In the genomic region with DNA sequence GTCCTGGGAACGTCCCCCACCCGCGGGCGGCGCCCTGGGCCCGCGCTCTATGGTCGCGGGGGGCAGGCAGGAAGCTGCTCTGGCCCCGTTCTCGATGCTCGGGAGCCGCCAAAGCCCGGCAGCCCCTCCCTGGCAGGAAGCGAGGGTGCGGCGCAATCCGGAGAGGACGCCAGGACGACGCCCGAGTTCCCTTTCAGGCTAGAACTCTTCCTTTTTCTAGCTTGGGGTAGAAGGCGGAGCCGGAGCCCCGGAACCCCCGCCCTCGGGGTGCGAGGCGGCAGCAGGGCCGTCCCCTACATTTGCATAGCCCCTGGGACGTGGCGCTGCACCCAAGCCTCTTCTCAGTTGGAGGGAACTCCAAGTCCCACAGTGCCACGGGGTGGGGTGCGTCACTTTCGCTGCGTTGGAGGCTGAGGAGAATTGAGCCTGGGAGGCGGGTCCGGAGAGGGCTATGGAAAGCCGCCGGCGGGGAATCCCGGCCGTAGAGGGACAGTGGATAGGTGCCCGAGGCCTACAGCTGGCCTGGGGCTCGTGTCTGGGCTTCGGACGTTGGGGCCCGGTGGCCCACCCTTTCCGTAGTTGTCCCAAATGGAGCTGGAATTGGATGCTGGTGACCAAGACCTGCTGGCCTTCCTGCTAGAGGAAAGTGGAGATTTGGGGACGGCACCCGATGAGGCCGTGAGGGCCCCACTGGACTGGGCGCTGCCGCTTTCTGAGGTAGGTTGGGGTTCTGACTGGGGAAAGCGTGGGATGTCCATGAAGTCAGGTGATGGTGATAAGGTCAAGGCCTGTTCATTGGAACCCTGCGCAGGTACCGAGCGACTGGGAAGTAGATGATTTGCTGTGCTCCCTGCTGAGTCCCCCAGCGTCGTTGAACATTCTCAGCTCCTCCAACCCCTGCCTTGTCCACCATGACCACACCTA, we compare ENCODE assay signal across 1 cellular context.
TF ChIP-seq lines count a peak whose summit lies in the region.

A gene with protein sequence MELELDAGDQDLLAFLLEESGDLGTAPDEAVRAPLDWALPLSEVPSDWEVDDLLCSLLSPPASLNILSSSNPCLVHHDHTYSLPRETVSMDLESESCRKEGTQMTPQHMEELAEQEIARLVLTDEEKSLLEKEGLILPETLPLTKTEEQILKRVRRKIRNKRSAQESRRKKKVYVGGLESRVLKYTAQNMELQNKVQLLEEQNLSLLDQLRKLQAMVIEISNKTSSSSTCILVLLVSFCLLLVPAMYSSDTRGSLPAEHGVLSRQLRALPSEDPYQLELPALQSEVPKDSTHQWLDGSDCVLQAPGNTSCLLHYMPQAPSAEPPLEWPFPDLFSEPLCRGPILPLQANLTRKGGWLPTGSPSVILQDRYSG (plus strand): TSS at position 482 of the 924 bp plus-strand sequence. CDS start 107 bp downstream, at position 589.
A gene with protein sequence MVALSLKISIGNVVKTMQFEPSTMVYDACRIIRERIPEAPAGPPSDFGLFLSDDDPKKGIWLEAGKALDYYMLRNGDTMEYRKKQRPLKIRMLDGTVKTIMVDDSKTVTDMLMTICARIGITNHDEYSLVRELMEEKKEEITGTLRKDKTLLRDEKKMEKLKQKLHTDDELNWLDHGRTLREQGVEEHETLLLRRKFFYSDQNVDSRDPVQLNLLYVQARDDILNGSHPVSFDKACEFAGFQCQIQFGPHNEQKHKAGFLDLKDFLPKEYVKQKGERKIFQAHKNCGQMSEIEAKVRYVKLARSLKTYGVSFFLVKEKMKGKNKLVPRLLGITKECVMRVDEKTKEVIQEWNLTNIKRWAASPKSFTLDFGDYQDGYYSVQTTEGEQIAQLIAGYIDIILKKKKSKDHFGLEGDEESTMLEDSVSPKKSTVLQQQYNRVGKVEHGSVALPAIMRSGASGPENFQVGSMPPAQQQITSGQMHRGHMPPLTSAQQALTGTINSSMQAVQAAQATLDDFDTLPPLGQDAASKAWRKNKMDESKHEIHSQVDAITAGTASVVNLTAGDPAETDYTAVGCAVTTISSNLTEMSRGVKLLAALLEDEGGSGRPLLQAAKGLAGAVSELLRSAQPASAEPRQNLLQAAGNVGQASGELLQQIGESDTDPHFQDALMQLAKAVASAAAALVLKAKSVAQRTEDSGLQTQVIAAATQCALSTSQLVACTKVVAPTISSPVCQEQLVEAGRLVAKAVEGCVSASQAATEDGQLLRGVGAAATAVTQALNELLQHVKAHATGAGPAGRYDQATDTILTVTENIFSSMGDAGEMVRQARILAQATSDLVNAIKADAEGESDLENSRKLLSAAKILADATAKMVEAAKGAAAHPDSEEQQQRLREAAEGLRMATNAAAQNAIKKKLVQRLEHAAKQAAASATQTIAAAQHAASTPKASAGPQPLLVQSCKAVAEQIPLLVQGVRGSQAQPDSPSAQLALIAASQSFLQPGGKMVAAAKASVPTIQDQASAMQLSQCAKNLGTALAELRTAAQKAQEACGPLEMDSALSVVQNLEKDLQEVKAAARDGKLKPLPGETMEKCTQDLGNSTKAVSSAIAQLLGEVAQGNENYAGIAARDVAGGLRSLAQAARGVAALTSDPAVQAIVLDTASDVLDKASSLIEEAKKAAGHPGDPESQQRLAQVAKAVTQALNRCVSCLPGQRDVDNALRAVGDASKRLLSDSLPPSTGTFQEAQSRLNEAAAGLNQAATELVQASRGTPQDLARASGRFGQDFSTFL (N-terminal part only) (minus strand): TSS at position 11 of the 924 bp plus-strand sequence. CDS start 6,501 bp downstream, outside the sequence.

TF ChIP-seq in K562, 482 proteins besides CTCF, POLR2A, EP300 and RAD21 (continued from another document and continues in another):
- TF ChIP-seq, protein P1, sequence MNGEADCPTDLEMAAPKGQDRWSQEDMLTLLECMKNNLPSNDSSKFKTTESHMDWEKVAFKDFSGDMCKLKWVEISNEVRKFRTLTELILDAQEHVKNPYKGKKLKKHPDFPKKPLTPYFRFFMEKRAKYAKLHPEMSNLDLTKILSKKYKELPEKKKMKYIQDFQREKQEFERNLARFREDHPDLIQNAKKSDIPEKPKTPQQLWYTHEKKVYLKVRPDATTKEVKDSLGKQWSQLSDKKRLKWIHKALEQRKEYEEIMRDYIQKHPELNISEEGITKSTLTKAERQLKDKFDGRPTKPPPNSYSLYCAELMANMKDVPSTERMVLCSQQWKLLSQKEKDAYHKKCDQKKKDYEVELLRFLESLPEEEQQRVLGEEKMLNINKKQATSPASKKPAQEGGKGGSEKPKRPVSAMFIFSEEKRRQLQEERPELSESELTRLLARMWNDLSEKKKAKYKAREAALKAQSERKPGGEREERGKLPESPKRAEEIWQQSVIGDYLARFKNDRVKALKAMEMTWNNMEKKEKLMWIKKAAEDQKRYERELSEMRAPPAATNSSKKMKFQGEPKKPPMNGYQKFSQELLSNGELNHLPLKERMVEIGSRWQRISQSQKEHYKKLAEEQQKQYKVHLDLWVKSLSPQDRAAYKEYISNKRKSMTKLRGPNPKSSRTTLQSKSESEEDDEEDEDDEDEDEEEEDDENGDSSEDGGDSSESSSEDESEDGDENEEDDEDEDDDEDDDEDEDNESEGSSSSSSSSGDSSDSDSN (IDR thresholded peaks at IDR 0.05; ENCODE audit: borderline replicate concordance in 1 of 2, low read depth in 2 of 2, low read length in 2 of 2): peak in 1 of 2 experiments; percentile 64; a peak in 1 of 4 replicates
- TF ChIP-seq HDAC1 (IDR thresholded peaks at IDR 0.05) (peak in 1 of 2 experiments; percentile 16; a peak in 1 of 4 replicates), ZNF133 (CRISPR knock-in tag; IDR thresholded peaks at IDR 0.05) (no peak), HDAC6 (IDR thresholded peaks at IDR 0.05; ENCODE audit: low read depth, low read length) (no peak), SIX5 (IDR thresholded peaks at IDR 0.05; ENCODE audit: borderline replicate concordance in 1 of 2, insufficient read depth in 1 of 2, low read depth in 1 of 2, low read length in 2 of 2) (peak; percentile 64 to 66; a peak in 3 of 4 replicates), MTA2 (IDR thresholded peaks at IDR 0.05; ENCODE audit: low read depth) (no peak), YY1 (IDR thresholded peaks at IDR 0.05; ENCODE audit: borderline replicate concordance in 1 of 3, control insufficient read depth in 1 of 3, extremely low read depth in 1 of 3, insufficient read depth in 3 of 3, insufficient read length in 1 of 3, insufficient replicate concordance in 2 of 3, low read depth in 1 of 3, low read length in 2 of 3) (peak in 1 of 3 experiments; percentile 40), PHF20 (IDR thresholded peaks at IDR 0.05; ENCODE audit: partially characterized antibody) (peak; percentile 50), XRCC3 (IDR thresholded peaks at IDR 0.05) (no peak), ZNF76 (CRISPR knock-in tag; IDR thresholded peaks at IDR 0.05; ENCODE audit: borderline replicate concordance) (no peak), ZNF143 (CRISPR knock-in tag; IDR thresholded peaks at IDR 0.05) (peak; percentile 90), ZNF551 (CRISPR knock-in tag; IDR thresholded peaks at IDR 0.05) (no peak), SIN3B (IDR thresholded peaks at IDR 0.05; ENCODE audit: low read depth) (no peak), PURB (CRISPR knock-in tag; IDR thresholded peaks at IDR 0.05; ENCODE audit: low read depth) (no peak), ZNF79 (CRISPR knock-in tag; IDR thresholded peaks at IDR 0.05; ENCODE audit: low read depth) (no peak), TARDBP (IDR thresholded peaks at IDR 0.05) (no peak), NONO (IDR thresholded peaks at IDR 0.05; ENCODE audit: low read depth in 2 of 2, low read length in 1 of 2) (peak in 1 of 2 experiments; percentile 24; a peak in 1 of 4 replicates), SMAD4 (CRISPR knock-in tag; conservative IDR thresholded peaks at IDR 0.05) (peak; percentile 33; the same call in 1 of the 2 replicates), XRCC5 (IDR thresholded peaks at IDR 0.05; ENCODE audit: low read depth, low read length) (peak; percentile 35; the same call in 1 of the 2 replicates), ZNF212 (CRISPR knock-in tag; IDR thresholded peaks at IDR 0.05) (no peak), SP2 (IDR thresholded peaks at IDR 0.05; ENCODE audit: extremely low read depth, low read depth, low read length, poor library complexity, severe bottlenecking) (peak; percentile 97), BHLHE40 (IDR thresholded peaks at IDR 0.05; ENCODE audit: low read length) (0 out of 2 replicates have a peak, but pooled peaks have one; percentile 6), THRAP3 (IDR thresholded peaks at IDR 0.05; ENCODE audit: borderline replicate concordance) (no peak), SRF (CRISPR knock-in tag; IDR thresholded peaks at IDR 0.05) (peak in 1 of 2 experiments; percentile 74; a peak in 2 of 4 replicates), ZNF146 (CRISPR knock-in tag; IDR thresholded peaks at IDR 0.05; ENCODE audit: unreplicated experiment) (no peak), RCOR1 (IDR thresholded peaks at IDR 0.05; ENCODE audit: borderline replicate concordance in 1 of 2, low read depth in 2 of 2, low read length in 2 of 2) (no peak), RBM25 (IDR thresholded peaks at IDR 0.05; ENCODE audit: low read depth, low read length, severe bottlenecking) (no peak), JUND (IDR thresholded peaks at IDR 0.05; ENCODE audit: borderline replicate concordance, low read depth, low read length) (no peak), JUND (tag; IDR thresholded peaks at IDR 0.05; ENCODE audit: borderline replicate concordance, low read depth, low read length) (peak; percentile 57; the same call in 1 of the 3 replicates), POLR2G (IDR thresholded peaks at IDR 0.05; ENCODE audit: low read depth, low read length) (peak; percentile 95), ZNF75A (CRISPR knock-in tag; IDR thresholded peaks at IDR 0.05) (no peak), NFYB (IDR thresholded peaks at IDR 0.05; ENCODE audit: extremely low read depth, insufficient read length) (no peak), TCF3 (CRISPR knock-in tag; IDR thresholded peaks at IDR 0.05) (no peak), CHCHD3 (CRISPR knock-in tag; IDR thresholded peaks at IDR 0.05) (no peak), MAFF (IDR thresholded peaks at IDR 0.05; ENCODE audit: low read length) (no peak), ZNF584 (CRISPR knock-in tag; IDR thresholded peaks at IDR 0.05; ENCODE audit: low read depth) (no peak)
- TF ChIP-seq, protein P2, sequence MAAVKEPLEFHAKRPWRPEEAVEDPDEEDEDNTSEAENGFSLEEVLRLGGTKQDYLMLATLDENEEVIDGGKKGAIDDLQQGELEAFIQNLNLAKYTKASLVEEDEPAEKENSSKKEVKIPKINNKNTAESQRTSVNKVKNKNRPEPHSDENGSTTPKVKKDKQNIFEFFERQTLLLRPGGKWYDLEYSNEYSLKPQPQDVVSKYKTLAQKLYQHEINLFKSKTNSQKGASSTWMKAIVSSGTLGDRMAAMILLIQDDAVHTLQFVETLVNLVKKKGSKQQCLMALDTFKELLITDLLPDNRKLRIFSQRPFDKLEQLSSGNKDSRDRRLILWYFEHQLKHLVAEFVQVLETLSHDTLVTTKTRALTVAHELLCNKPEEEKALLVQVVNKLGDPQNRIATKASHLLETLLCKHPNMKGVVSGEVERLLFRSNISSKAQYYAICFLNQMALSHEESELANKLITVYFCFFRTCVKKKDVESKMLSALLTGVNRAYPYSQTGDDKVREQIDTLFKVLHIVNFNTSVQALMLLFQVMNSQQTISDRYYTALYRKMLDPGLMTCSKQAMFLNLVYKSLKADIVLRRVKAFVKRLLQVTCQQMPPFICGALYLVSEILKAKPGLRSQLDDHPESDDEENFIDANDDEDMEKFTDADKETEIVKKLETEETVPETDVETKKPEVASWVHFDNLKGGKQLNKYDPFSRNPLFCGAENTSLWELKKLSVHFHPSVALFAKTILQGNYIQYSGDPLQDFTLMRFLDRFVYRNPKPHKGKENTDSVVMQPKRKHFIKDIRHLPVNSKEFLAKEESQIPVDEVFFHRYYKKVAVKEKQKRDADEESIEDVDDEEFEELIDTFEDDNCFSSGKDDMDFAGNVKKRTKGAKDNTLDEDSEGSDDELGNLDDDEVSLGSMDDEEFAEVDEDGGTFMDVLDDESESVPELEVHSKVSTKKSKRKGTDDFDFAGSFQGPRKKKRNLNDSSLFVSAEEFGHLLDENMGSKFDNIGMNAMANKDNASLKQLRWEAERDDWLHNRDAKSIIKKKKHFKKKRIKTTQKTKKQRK (IDR thresholded peaks at IDR 0.05; ENCODE audit: borderline replicate concordance, low read depth, low read length): no peak
- TF ChIP-seq, protein P3, sequence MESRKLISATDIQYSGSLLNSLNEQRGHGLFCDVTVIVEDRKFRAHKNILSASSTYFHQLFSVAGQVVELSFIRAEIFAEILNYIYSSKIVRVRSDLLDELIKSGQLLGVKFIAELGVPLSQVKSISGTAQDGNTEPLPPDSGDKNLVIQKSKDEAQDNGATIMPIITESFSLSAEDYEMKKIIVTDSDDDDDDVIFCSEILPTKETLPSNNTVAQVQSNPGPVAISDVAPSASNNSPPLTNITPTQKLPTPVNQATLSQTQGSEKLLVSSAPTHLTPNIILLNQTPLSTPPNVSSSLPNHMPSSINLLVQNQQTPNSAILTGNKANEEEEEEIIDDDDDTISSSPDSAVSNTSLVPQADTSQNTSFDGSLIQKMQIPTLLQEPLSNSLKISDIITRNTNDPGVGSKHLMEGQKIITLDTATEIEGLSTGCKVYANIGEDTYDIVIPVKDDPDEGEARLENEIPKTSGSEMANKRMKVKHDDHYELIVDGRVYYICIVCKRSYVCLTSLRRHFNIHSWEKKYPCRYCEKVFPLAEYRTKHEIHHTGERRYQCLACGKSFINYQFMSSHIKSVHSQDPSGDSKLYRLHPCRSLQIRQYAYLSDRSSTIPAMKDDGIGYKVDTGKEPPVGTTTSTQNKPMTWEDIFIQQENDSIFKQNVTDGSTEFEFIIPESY (CRISPR knock-in tag; IDR thresholded peaks at IDR 0.05): 0 out of 2 replicates have a peak, but pooled peaks have one; percentile 12
- TF ChIP-seq, protein P4, sequence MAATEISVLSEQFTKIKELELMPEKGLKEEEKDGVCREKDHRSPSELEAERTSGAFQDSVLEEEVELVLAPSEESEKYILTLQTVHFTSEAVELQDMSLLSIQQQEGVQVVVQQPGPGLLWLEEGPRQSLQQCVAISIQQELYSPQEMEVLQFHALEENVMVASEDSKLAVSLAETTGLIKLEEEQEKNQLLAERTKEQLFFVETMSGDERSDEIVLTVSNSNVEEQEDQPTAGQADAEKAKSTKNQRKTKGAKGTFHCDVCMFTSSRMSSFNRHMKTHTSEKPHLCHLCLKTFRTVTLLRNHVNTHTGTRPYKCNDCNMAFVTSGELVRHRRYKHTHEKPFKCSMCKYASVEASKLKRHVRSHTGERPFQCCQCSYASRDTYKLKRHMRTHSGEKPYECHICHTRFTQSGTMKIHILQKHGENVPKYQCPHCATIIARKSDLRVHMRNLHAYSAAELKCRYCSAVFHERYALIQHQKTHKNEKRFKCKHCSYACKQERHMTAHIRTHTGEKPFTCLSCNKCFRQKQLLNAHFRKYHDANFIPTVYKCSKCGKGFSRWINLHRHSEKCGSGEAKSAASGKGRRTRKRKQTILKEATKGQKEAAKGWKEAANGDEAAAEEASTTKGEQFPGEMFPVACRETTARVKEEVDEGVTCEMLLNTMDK (IDR thresholded peaks at IDR 0.05; ENCODE audit: borderline replicate concordance, insufficient read depth, low read depth, low read length, poor library complexity, severe bottlenecking): peak; percentile 88
- TF ChIP-seq, protein P5, sequence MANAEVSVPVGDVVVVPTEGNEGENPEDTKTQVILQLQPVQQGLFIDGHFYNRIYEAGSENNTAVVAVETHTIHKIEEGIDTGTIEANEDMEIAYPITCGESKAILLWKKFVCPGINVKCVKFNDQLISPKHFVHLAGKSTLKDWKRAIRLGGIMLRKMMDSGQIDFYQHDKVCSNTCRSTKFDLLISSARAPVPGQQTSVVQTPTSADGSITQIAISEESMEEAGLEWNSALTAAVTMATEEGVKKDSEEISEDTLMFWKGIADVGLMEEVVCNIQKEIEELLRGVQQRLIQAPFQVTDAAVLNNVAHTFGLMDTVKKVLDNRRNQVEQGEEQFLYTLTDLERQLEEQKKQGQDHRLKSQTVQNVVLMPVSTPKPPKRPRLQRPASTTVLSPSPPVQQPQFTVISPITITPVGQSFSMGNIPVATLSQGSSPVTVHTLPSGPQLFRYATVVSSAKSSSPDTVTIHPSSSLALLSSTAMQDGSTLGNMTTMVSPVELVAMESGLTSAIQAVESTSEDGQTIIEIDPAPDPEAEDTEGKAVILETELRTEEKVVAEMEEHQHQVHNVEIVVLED (CRISPR knock-in tag; IDR thresholded peaks at IDR 0.05): peak; percentile 57; the same call in 1 of the 2 replicates
